In genomic region chr2:43170733-43171101, GRCh38 we compare ENCODE assay signal across 14 cellular contexts. TPM values are rescaled to one million over a fixed set of nuclear protein-coding genes. Genes with fewer than 3 reads are reported as not detected.
DNase-seq lines count a peak whose midpoint lies in the region; ATAC-seq lines count a peak whose summit lies in the region.
"Had no signal": no experiment of that assay in that cellular context is flagged by ENCODE, and none has a peak within 500 bp of the region (broad histone marks: within the 10 kb centered on the region; RNA-seq: fewer than 3 reads in every experiment).

No MANE protein-coding gene starts in this region.

- POLR2A ChIA-PET in T-cell (lab: Charles Lee), result interaction anchor here (1.3 to 2.5 kb wide), 3 partner anchors 51 to 58 kb away, joined by 4 to 7 read pairs (median 6); no protein-coding TSS in a partner anchor

- peak overlapping the region; percentile 4 for H3K4me3 ChIP-seq in thymus (ENCODE audit: low read length)
- H3K4me3 ChIP-seq: SK-N-MC, uterus had no signal

- peak overlapping the region; percentile 64 for H3K4me3 Mint-ChIP-seq in activated naive CD4-positive, alpha-beta T cell treated with anti-CD3 and anti-CD28 coated beads, Interleukin-2, amount 50 U/mL, for 24 hours
- H3K4me3 Mint-ChIP-seq in T-cell, result peak overlapping the region; percentile 47 to 70 (median 70)
- peak overlapping the region; percentile 70 to 82 (median 74) for H3K4me3 Mint-ChIP-seq in immature natural killer cell

- no peaks in the 10 kb centered on the region for H3K9me3 ChIP-seq in thymus (ENCODE audit: control insufficient read depth)

- intact Hi-C loops in sciatic nerve (cut with DNase I), result no loop called here

- CTCF ChIA-PET in T-cell (lab: Charles Lee), result interaction anchor here (1.2 to 3.6 kb wide), 4 partner anchors 31 to 52 kb away, joined by 4 to 12 read pairs (median 8); no protein-coding TSS in a partner anchor

- ATAC-seq in T-cell (replicated peaks in 1 of 4) (no peak), sciatic nerve (no peak), HG02678 (IDR thresholded peaks at IDR 0.05; ENCODE audit: unreplicated experiment) (no peak), GM19452 (IDR thresholded peaks at IDR 0.05; ENCODE audit: unreplicated experiment) (no peak)
- ATAC-seq: left ventricle myocardium superior had no signal

- 54% methylated on average over 16 of the region's 16 CpGs for WGBS in thymus

- no peaks in the 10 kb centered on the region for H3K36me3 Mint-ChIP-seq in activated naive CD4-positive, alpha-beta T cell treated with anti-CD3 and anti-CD28 coated beads, Interleukin-2, amount 50 U/mL, for 24 hours
- H3K36me3 Mint-ChIP-seq in T-cell, result no peaks in the 10 kb centered on the region
- no peaks in the 10 kb centered on the region for H3K36me3 Mint-ChIP-seq in immature natural killer cell

- H3K9me3 Mint-ChIP-seq in activated naive CD4-positive, alpha-beta T cell treated with anti-CD3 and anti-CD28 coated beads, Interleukin-2, amount 50 U/mL, for 24 hours, result no peaks in the 10 kb centered on the region
- H3K9me3 Mint-ChIP-seq in T-cell (no peaks in the 10 kb centered on the region), immature natural killer cell (no peaks in the 10 kb centered on the region)

- no peaks in the 10 kb centered on the region for H3K36me3 ChIP-seq in thymus (ENCODE audit: control insufficient read depth, insufficient read depth)
- H3K36me3 ChIP-seq: uterus had no signal

- H3K27ac Mint-ChIP-seq in activated naive CD4-positive, alpha-beta T cell treated with anti-CD3 and anti-CD28 coated beads, Interleukin-2, amount 50 U/mL, for 24 hours, result peak overlapping the region; percentile 82
- H3K27ac Mint-ChIP-seq in T-cell (peak overlapping the region; percentile 99 to 100), immature natural killer cell (peak overlapping the region; percentile 98 to 100 (median 99))

- DNase-seq in activated naive CD4-positive, alpha-beta T cell (lab: John Stamatoyannopoulos, UW), result no peak
- DNase-seq in T-cell (peak in 2 of 34 experiments; percentile 27 to 45), immature natural killer cell (peak; percentile 49 to 57 (median 55)), sciatic nerve (ENCODE audit: low spot score) (no peak)
- DNase-seq: activated naive CD4-positive, alpha-beta T cell treated with Interleukin-2 at 50 U/mL for 16 hours; left ventricle myocardium superior; NCI-H2171; NK-92 treated with Interleukin-12 subunit alpha and Interleukin-12 subunit beta, amount 100 ng/mL, for 24 hours; uterus had no signal

- peaks cover 35% of the 10 kb centered on the region for H3K4me1 ChIP-seq in thymus (ENCODE audit: control insufficient read depth, insufficient read depth, low read length)
- H3K4me1 ChIP-seq: uterus had no signal

- no peaks in the 10 kb centered on the region for H3K27me3 Mint-ChIP-seq in activated naive CD4-positive, alpha-beta T cell treated with anti-CD3 and anti-CD28 coated beads, Interleukin-2, amount 50 U/mL, for 24 hours
- H3K27me3 Mint-ChIP-seq in T-cell (no peaks in the 10 kb centered on the region), immature natural killer cell (ENCODE audit: low read depth in 3 of 3) (peaks cover 9 to 29% (median 21%) of the 10 kb centered on the region in 3 donors)

- H3K27me3 ChIP-seq in thymus (ENCODE audit: control insufficient read depth, insufficient read depth), result no peaks in the 10 kb centered on the region
- H3K27me3 ChIP-seq: uterus had no signal

- peaks cover 77% of the 10 kb centered on the region for H3K4me1 Mint-ChIP-seq in activated naive CD4-positive, alpha-beta T cell treated with anti-CD3 and anti-CD28 coated beads, Interleukin-2, amount 50 U/mL, for 24 hours
- H3K4me1 Mint-ChIP-seq in T-cell, result peaks cover 85 to 88% (median 86%) of the 10 kb centered on the region in 3 donors
- peaks cover 80 to 82% of the 10 kb centered on the region in 2 donors for H3K4me1 Mint-ChIP-seq in immature natural killer cell

- H3K27ac ChIP-seq in thymus (ENCODE audit: low read depth), result no peak overlapping the region
- H3K27ac ChIP-seq: SK-N-MC had no signal

RNA-seq across cellular contexts. Expression of gene ZFP36L2, which starts 55.7 kb away (rescaled TPM):
- 100 to 1,000 TPM; 329 to 974 (median 377) TPM for total RNA-seq in T-cell
- 100 to 1,000 TPM; 166 to 431 (median 274) TPM for polyA plus RNA-seq in immature natural killer cell
- polyA plus RNA-seq in thymus, result 412 TPM
- 172 TPM for total RNA-seq in sciatic nerve

Comparison
In these comparisons a context has a peak if more than half of its experiments do, and no peak if none do; other contexts are left out.
1. DNase-seq: peak in immature natural killer cell (3 of 3); none in activated naive CD4-positive, alpha-beta T cell (0 of 4) and sciatic nerve (single experiment).
2. Peak in every context shown above with its lines, with median percentiles within 50 percentile points of each other: H3K27ac Mint-ChIP-seq and H3K4me3 Mint-ChIP-seq.